Comparison of ENCODE assay signal across 20 cellular contexts in the genomic region with DNA sequence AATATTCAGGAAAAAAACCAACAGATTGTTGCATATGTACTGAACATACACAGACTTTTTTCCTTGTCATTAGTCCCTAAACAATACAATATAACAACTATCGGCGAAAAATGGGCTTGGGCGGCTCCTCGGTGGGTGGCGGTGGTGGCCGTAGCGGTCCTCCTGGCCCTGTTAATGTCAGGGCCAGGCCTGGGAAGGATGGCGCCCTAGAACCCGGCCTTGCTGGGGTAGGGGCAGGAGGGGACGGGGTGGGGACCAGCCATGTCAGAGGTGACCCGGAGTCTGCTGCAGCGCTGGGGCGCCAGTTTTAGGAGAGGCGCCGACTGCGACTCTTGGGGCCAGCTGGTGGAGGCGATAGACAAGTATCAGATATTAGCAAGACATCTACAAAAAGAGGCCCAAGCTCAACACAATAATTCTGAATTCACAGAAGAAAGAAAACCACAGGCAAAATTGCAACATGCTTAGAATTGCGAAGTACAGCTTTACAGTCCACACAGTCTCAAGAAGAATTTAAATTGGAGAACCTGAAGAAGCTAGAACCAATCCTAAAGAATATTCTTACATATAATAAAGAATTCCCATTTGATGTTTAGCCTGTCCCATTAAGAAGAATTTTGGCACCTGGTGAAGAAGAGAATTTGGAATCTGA. TPM values are rescaled to one million over a fixed set of nuclear protein-coding genes. Genes with fewer than 3 reads are reported as not detected.
A peak's percentile ranks its signal among the peaks of the same experiment; 100 is the strongest.
DNase-seq lines count a peak whose midpoint lies in the region; FAIRE-seq and TF ChIP-seq lines count a peak whose summit lies in the region.
"Had no signal": no experiment of that assay in that cellular context is flagged by ENCODE, and none has a peak within 500 bp of the region (broad histone marks: within the 10 kb centered on the region; RNA-seq: fewer than 3 reads in every experiment).

No MANE protein-coding gene starts in this region.

- H3K36me3 Mint-ChIP-seq in progenitor cell of endocrine pancreas (ENCODE audit: insufficient read depth), result no peaks in the 10 kb centered on the region

- intact Hi-C loops in kidney (cut with DNase I), result no loop called here

- H3K4me1 Mint-ChIP-seq in progenitor cell of endocrine pancreas (ENCODE audit: low read depth), result peaks cover 10% of the 10 kb centered on the region

- TF ChIP-seq CTCF in NB4 (IDR thresholded peaks at IDR 0.05; ENCODE audit: low read depth, low read length) (no peak), kidney (IDR thresholded peaks at IDR 0.05; ENCODE audit: borderline replicate concordance, extremely low read depth, insufficient read depth) (no peak), progenitor cell of endocrine pancreas (IDR thresholded peaks at IDR 0.05; ENCODE audit: unreplicated experiment) (no peak)

- H3K27me3 Mint-ChIP-seq in progenitor cell of endocrine pancreas, result no peaks in the 10 kb centered on the region
- H3K27me3 Mint-ChIP-seq: CD4-positive, alpha-beta T cell; IgD-negative memory B cell had no signal

- H3K4me1 ChIP-seq in kidney (ENCODE audit: control insufficient read depth in 1 of 2, insufficient read depth in 1 of 2, low read depth in 1 of 2, low read length in 2 of 2), result peaks cover 3 to 6% of the 10 kb centered on the region in 2 donors

- H3K9me3 Mint-ChIP-seq in progenitor cell of endocrine pancreas (ENCODE audit: low read depth), result no peaks in the 10 kb centered on the region
- H3K9me3 Mint-ChIP-seq: CD4-positive, alpha-beta T cell; GM23338; HFFc6; IgD-negative memory B cell had no signal

- H3K36me3 ChIP-seq in kidney (ENCODE audit: control insufficient read depth in 1 of 2, insufficient read depth in 2 of 2, low read length in 2 of 2), result no peaks in the 10 kb centered on the region

- DNase-seq in NB4 (ENCODE audit: low read depth) (peak; percentile 15), amniotic epithelial cell (ENCODE audit: low read depth) (peak; percentile 52), kidney (peak; percentile 64), progenitor cell of endocrine pancreas (ENCODE audit: low spot score, unreplicated experiment) (no peak), T1000 (lab: John Stamatoyannopoulos, UW) (no peak), NCI-H2171 (lab: John Stamatoyannopoulos, UW) (no peak)
- DNase-seq in activated CD4-positive, alpha-beta T cell treated with anti-CD3 and anti-CD28 coated beads for 4 hours, result no peak
- DNase-seq: ACHN; Caco-2; CD4-positive, alpha-beta T cell; H7; HFFc6 had no signal

- no peak overlapping the region for H3K4me3 ChIP-seq in NB4 (ENCODE audit: low read depth, low read length)
- no peak overlapping the region for H3K4me3 ChIP-seq in kidney (ENCODE audit: low read length in 2 of 2)
- H3K4me3 ChIP-seq: GM23338 had no signal

- TF ChIP-seq POLR2A in NB4 (IDR thresholded peaks at IDR 0.05; ENCODE audit: extremely low read depth, insufficient read length), result no peak

- H3K27ac Mint-ChIP-seq in progenitor cell of endocrine pancreas, result peak overlapping the region; percentile 14
- H3K27ac Mint-ChIP-seq: CD4-positive, alpha-beta T cell; GM23338; IgD-negative memory B cell had no signal

- H3K4me3 Mint-ChIP-seq in progenitor cell of endocrine pancreas (ENCODE audit: low read depth), result no peak overlapping the region
- H3K4me3 Mint-ChIP-seq: CD4-positive, alpha-beta T cell; GM23338; HFFc6; IgD-negative memory B cell had no signal

- H3K27ac ChIP-seq in kidney (ENCODE audit: low read depth in 2 of 2, low read length in 2 of 2), result no peak overlapping the region
- H3K27ac ChIP-seq: C4-2B had no signal

- H3K9ac ChIP-seq in kidney (ENCODE audit: low read length in 2 of 2), result no peak overlapping the region

- H3K9me3 ChIP-seq in kidney (ENCODE audit: control insufficient read depth in 1 of 2, low read length in 2 of 2), result no peaks in the 10 kb centered on the region
- H3K9me3 ChIP-seq: Caco-2 had no signal

- no peak for FAIRE-seq in kidney (lab: Jason Lieb, UNC)
- FAIRE-seq: A204.1, D721Med, G401.6, GM12891, HepG2 had no signal

RNA-seq across cellular contexts. Expression of gene ROCK2, which starts 36.5 kb away (rescaled TPM):
- total RNA-seq in kidney (58.3 TPM), progenitor cell of endocrine pancreas (41.9 and 43.8 TPM in 2 replicates)
- 6.7 TPM for polyA plus RNA-seq in kidney (ENCODE audit: insufficient read depth, low read depth, low replicate concordance)

Comparison
In these comparisons a context has a peak if more than half of its experiments do, and no peak if none do; other contexts are left out.
1. DNase-seq: peak in NB4 (single experiment), amniotic epithelial cell (single experiment) and kidney (single experiment); none in progenitor cell of endocrine pancreas (single experiment), T1000 (single experiment), NCI-H2171 (single experiment) and activated CD4-positive, alpha-beta T cell treated with anti-CD3 and anti-CD28 coated beads for 4 hours (0 of 2).